17 cellular contexts compared by ENCODE assay signal in the genomic region with DNA sequence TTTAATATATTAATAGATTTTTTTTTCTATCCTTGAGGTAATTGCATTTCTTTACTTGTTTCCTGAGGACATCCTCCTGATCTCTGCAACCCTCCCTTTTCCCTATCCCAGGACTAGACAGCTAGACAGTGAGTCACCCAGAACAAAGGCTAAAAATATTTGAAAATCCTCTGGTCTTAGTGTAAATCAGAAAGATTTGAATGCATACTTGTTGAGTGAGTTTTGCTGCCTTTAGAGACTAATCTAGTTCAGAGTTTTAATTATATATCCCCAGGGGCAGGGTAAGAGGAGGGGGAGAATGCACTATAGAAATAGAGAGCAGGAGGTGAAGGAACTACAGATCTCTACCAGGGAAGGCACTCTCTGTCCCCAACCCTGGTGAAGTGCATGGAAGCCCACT.
DNase-seq lines count a peak whose midpoint lies in the region; ATAC-seq and TF ChIP-seq lines count a peak whose summit lies in the region.
"Had no signal": no experiment of that assay in that cellular context is flagged by ENCODE, and none has a peak within 500 bp of the region (broad histone marks: within the 10 kb centered on the region; RNA-seq: fewer than 3 reads in every experiment).

No MANE protein-coding gene starts in this region.

- in situ Hi-C loops in astrocyte of the spinal cord (cut with HindIII; ENCODE audit: low sequenced_read_pairs): no loop called here

- H3K4me1 ChIP-seq in breast epithelium (no peaks in the 10 kb centered on the region), ascending aorta (no peaks in the 10 kb centered on the region)
- H3K4me1 ChIP-seq: transverse colon had no signal

- H3K9me3 ChIP-seq in breast epithelium (peaks cover 0 to 10% of the 10 kb centered on the region in 2 donors), ascending aorta (no peaks in the 10 kb centered on the region)
- H3K9me3 ChIP-seq: esophagus muscularis mucosa, transverse colon had no signal

- TF ChIP-seq CTCF in MCF 10A (IDR thresholded peaks at IDR 0.05; ENCODE audit: unreplicated experiment) (no peak), breast epithelium (IDR thresholded peaks at IDR 0.05) (no peak), astrocyte of the spinal cord (IDR thresholded peaks at IDR 0.05; ENCODE audit: low read depth, low read length) (no peak), ascending aorta (IDR thresholded peaks at IDR 0.05) (no peak)

- ATAC-seq in HG02678 (IDR thresholded peaks at IDR 0.05; ENCODE audit: unreplicated experiment) (no peak), HG03045 (IDR thresholded peaks at IDR 0.05; ENCODE audit: unreplicated experiment) (no peak), GM21367 (IDR thresholded peaks at IDR 0.05; ENCODE audit: unreplicated experiment) (no peak)
- ATAC-seq: activated CD4-positive, alpha-beta T cell treated with anti-CD3 and anti-CD28 coated beads for 36 hours; naive thymus-derived CD4-positive, alpha-beta T cell had no signal

- DNase-seq in MCF 10A (ENCODE audit: unreplicated experiment) (peak; percentile 45), breast epithelium (ENCODE audit: low spot score in 2 of 2) (no peak), astrocyte of the spinal cord (ENCODE audit: low read depth, low spot score) (peak; percentile 88), hepatic stellate cell (ENCODE audit: low spot score) (peak; percentile 38), ascending aorta (ENCODE audit: low spot score in 2 of 2) (no peak)
- DNase-seq: activated CD4-positive, alpha-beta T cell treated with anti-CD3 and anti-CD28 coated beads for 36 hours; caudate nucleus; naive thymus-derived CD4-positive, alpha-beta T cell; NCI-H2081 treated with DMSO at 0.1 percent for 48 hours; NK-92 treated with Interleukin-12 subunit alpha and Interleukin-12 subunit beta, amount 100 ng/mL, for 24 hours; transverse colon had no signal

- no peak overlapping the region for H3K27ac Mint-ChIP-seq in MCF 10A (ENCODE audit: low read depth, unreplicated experiment)
- H3K27ac Mint-ChIP-seq: activated CD4-positive, alpha-beta T cell treated with anti-CD3 and anti-CD28 coated beads for 36 hours; activated T-helper 1 cell treated with anti-CD3 and anti-CD28 coated beads, Interleukin-12 subunit alpha, Interleukin-12 subunit beta, Interleukin-2, Interleukin-4 antibody, amounts not matched to agents 30 ng/mL and 10 ng/mL and 1 ng/mL, durations not matched to agents 14 hours and 24 hours and 36 hours; naive thymus-derived CD4-positive, alpha-beta T cell had no signal

- H3K4me1 Mint-ChIP-seq in MCF 10A (ENCODE audit: insufficient read depth, unreplicated experiment): peaks cover 18% of the 10 kb centered on the region
- H3K4me1 Mint-ChIP-seq: activated CD4-positive, alpha-beta T cell treated with anti-CD3 and anti-CD28 coated beads for 36 hours; naive thymus-derived CD4-positive, alpha-beta T cell had no signal

- no peak overlapping the region for H3K4me3 Mint-ChIP-seq in MCF 10A (ENCODE audit: unreplicated experiment)
- H3K4me3 Mint-ChIP-seq: activated CD4-positive, alpha-beta T cell treated with anti-CD3 and anti-CD28 coated beads for 36 hours; activated T-helper 1 cell treated with anti-CD3 and anti-CD28 coated beads, Interleukin-12 subunit alpha, Interleukin-12 subunit beta, Interleukin-2, Interleukin-4 antibody, amounts not matched to agents 30 ng/mL and 10 ng/mL and 1 ng/mL, durations not matched to agents 14 hours and 24 hours and 36 hours; naive thymus-derived CD4-positive, alpha-beta T cell had no signal

- CTCF ChIA-PET in MCF 10A (lab: Yijun Ruan, JAX): no interaction called here

- POLR2A ChIA-PET in MCF 10A (lab: Yijun Ruan, JAX): interaction anchor here (0.6 kb wide), 1 partner anchor 32 kb away, joined by 3 read pairs; no protein-coding TSS in a partner anchor

- TF ChIP-seq POLR2A in breast epithelium (IDR thresholded peaks at IDR 0.05): no peak

- H3K27ac ChIP-seq in breast epithelium (no peak overlapping the region), ascending aorta (no peak overlapping the region)
- H3K27ac ChIP-seq: 22Rv1, esophagus muscularis mucosa, transverse colon had no signal

- H3K4me3 ChIP-seq in breast epithelium (no peak overlapping the region), astrocyte of the spinal cord (ENCODE audit: low read depth, low read length) (no peak overlapping the region), ascending aorta (no peak overlapping the region)
- H3K4me3 ChIP-seq: esophagus muscularis mucosa, transverse colon had no signal

- H3K27me3 Mint-ChIP-seq in MCF 10A (ENCODE audit: insufficient read depth, unreplicated experiment): no peaks in the 10 kb centered on the region
- H3K27me3 Mint-ChIP-seq: activated CD4-positive, alpha-beta T cell treated with anti-CD3 and anti-CD28 coated beads for 36 hours; naive thymus-derived CD4-positive, alpha-beta T cell had no signal

- H3K36me3 Mint-ChIP-seq in MCF 10A (ENCODE audit: insufficient read depth, unreplicated experiment): peaks cover 5% of the 10 kb centered on the region
- H3K36me3 Mint-ChIP-seq: naive thymus-derived CD4-positive, alpha-beta T cell had no signal

- no peaks in the 10 kb centered on the region for H3K36me3 ChIP-seq in breast epithelium
- no peaks in the 10 kb centered on the region for H3K36me3 ChIP-seq in ascending aorta
- H3K36me3 ChIP-seq: esophagus muscularis mucosa, transverse colon had no signal

- BruUV-seq in MCF 10A (replicated peaks; lab: Mats Ljungman, UMichigan): no TSS peak

- intact Hi-C loops in MCF 10A (cut with micrococcal nuclease) (no loop called here), breast epithelium (cut with DNase I; ENCODE audit: low total_unique reads) (no loop called here), ascending aorta (cut with DNase I) (no loop called here)

- H3K9me3 Mint-ChIP-seq in MCF 10A (ENCODE audit: unreplicated experiment): peaks cover 7% of the 10 kb centered on the region
- H3K9me3 Mint-ChIP-seq: activated T-helper 1 cell treated with anti-CD3 and anti-CD28 coated beads, Interleukin-12 subunit alpha, Interleukin-12 subunit beta, Interleukin-2, Interleukin-4 antibody, amounts not matched to agents 30 ng/mL and 10 ng/mL and 1 ng/mL, durations not matched to agents 14 hours and 24 hours and 36 hours had no signal

- no peaks in the 10 kb centered on the region for H3K27me3 ChIP-seq in breast epithelium
- no peaks in the 10 kb centered on the region for H3K27me3 ChIP-seq in ascending aorta
- H3K27me3 ChIP-seq: esophagus muscularis mucosa, transverse colon had no signal

Comparison
In these comparisons a context has a peak if more than half of its experiments do, and no peak if none do; other contexts are left out.
1. DNase-seq: peak in MCF 10A (single experiment), astrocyte of the spinal cord (single experiment) and hepatic stellate cell (single experiment); none in breast epithelium (0 of 2) and ascending aorta (0 of 2).